18 cellular contexts compared by ENCODE assay signal in the genomic region with DNA sequence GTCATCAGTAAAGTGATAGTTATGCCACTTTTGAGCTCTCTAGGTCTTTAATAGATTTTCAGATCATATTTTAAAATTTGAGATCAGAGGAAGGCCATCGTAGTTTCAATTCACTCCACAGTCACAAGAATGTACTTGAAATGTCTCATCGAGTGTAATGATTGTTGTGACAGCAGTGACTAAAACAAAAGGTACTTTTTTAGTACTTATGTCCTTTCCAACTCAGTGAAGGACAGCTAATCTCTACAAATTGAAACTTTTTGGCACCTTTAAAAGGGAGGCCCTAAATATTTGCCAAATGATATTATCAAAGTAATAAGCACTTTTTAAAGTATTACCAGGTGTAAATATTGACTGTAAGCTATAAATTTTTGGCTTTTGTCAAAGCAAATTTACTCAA.
DNase-seq lines count a peak whose midpoint lies in the region; ATAC-seq and TF ChIP-seq lines count a peak whose summit lies in the region.
"Had no signal": no experiment of that assay in that cellular context is flagged by ENCODE, and none has a peak within 500 bp of the region (broad histone marks: within the 10 kb centered on the region; RNA-seq: fewer than 3 reads in every experiment).

No MANE protein-coding gene starts in this region.

- TF ChIP-seq EP300 in SK-N-SH (IDR thresholded peaks at IDR 0.05; ENCODE audit: borderline replicate concordance in 1 of 2, low read depth in 1 of 2, low read length in 1 of 2) = no peak

- CTCF ChIA-PET in SK-N-SH (lab: Yijun Ruan, JAX) = no interaction called here

- peaks cover 1% of the 10 kb centered on the region for H3K79me1 ChIP-seq in neuronal stem cell (ENCODE audit: low read depth, low read length)

- no peaks in the 10 kb centered on the region for H3K79me2 ChIP-seq in SK-N-SH (ENCODE audit: insufficient read depth)

- H2AFZ ChIP-seq in SK-N-SH (ENCODE audit: low read depth) (0 out of 2 replicates have a peak overlapping the region, but pooled peaks have one; percentile 1), neuronal stem cell (ENCODE audit: low read length) (peak overlapping the region; percentile 33)
- H2AFZ ChIP-seq: GM23248 had no signal

- no peak overlapping the region for H3K4me3 Mint-ChIP-seq in stimulated activated naive B cell treated with anti-CD40 and anti-IgM and Interleukin-4, amounts not matched to agents 10 μg/mL and 1 μg/mL and 100 μg/mL, for 72 hours
- H3K4me3 Mint-ChIP-seq: B cell; CD4-positive, CD25-positive, alpha-beta regulatory T cell; CD8-positive, alpha-beta T cell had no signal

- no peak overlapping the region for H3K27ac ChIP-seq in SK-N-SH (ENCODE audit: low read depth in 2 of 2, low read length in 1 of 2)
- H3K27ac ChIP-seq in left lung = no peak overlapping the region
- H3K27ac ChIP-seq in neuronal stem cell (replicated peaks; ENCODE audit: low read length) = no peak overlapping the region
- H3K27ac ChIP-seq: 22Rv1, BLaER1, C4-2B, GM23248 had no signal

- DNase-seq in SK-N-SH (no peak), left lung (no peak), neuronal stem cell (ENCODE audit: low spot score) (no peak), NCI-H345 (lab: John Stamatoyannopoulos, UW) (no peak)
- DNase-seq in stimulated activated naive B cell treated with anti-CD40 and anti-IgM and Interleukin-4, amounts not matched to agents 10 μg/mL and 1 μg/mL and 100 μg/mL, for 72 hours = no peak
- DNase-seq: Caco-2; CD4-positive, CD25-positive, alpha-beta regulatory T cell; CD8-positive, alpha-beta T cell; DMS153; DND-41; GM23248; H7; HCEC 1CT had no signal

- H3K9me3 Mint-ChIP-seq in stimulated activated naive B cell treated with anti-CD40 and anti-IgM and Interleukin-4, amounts not matched to agents 10 μg/mL and 1 μg/mL and 100 μg/mL, for 72 hours = peaks cover 1 to 3% of the 10 kb centered on the region in 2 donors

- no peaks in the 10 kb centered on the region for H3F3A ChIP-seq in SK-N-SH (replicated peaks; ENCODE audit: insufficient read depth)

- no peak overlapping the region for H2BK5ac ChIP-seq in neuronal stem cell (ENCODE audit: low read length)

- H3K23ac ChIP-seq in neuronal stem cell (ENCODE audit: low read depth, low read length, poor library complexity) = no peak overlapping the region

- WGBS in SK-N-SH (ENCODE audit: low lambda C conversion rate) = 3% methylated on average over 2 of the region's 2 CpGs
- no CpG with 5 or more reads among the region's 2 CpGs for WGBS in neuronal stem cell (ENCODE audit: extremely low coverage in 2 of 2, insufficient read length in 2 of 2, insufficient replicate concordance in 1 of 2), 2 donors

- POLR2A ChIA-PET in SK-N-SH (lab: Yijun Ruan, JAX) = no interaction called here

- ATAC-seq in SK-N-SH treated with all-trans-retinoic acid at 6 μM for 48 hours = no peak
- peak; percentile 74 for ATAC-seq in left lung
- no peak for ATAC-seq in stimulated activated naive B cell treated with anti-CD40 and anti-IgM and Interleukin-4, amounts not matched to agents 10 μg/mL and 1 μg/mL and 100 μg/mL, for 72 hours (replicated peaks)
- ATAC-seq: CD8-positive, alpha-beta T cell had no signal

- no peaks in the 10 kb centered on the region for H4K20me1 ChIP-seq in SK-N-SH (ENCODE audit: insufficient read depth)
- H4K20me1 ChIP-seq: BLaER1 had no signal

- no peaks in the 10 kb centered on the region for H3K27me3 ChIP-seq in SK-N-SH (ENCODE audit: insufficient read depth)
- no peaks in the 10 kb centered on the region for H3K27me3 ChIP-seq in left lung
- H3K27me3 ChIP-seq in neuronal stem cell (ENCODE audit: control insufficient read depth in 3 of 3, insufficient read depth in 3 of 3, low read depth in 1 of 3, low read length in 3 of 3) = no peaks in the 10 kb centered on the region
- H3K27me3 ChIP-seq: BLaER1 had no signal

- H3K4ac ChIP-seq in neuronal stem cell (ENCODE audit: low read length) = no peak overlapping the region

- no peak overlapping the region for H3K14ac ChIP-seq in neuronal stem cell (ENCODE audit: low read length)

- H3K36me3 Mint-ChIP-seq in stimulated activated naive B cell treated with anti-CD40 and anti-IgM and Interleukin-4, amounts not matched to agents 10 μg/mL and 1 μg/mL and 100 μg/mL, for 72 hours = no peaks in the 10 kb centered on the region
- H3K36me3 Mint-ChIP-seq: CD4-positive, CD25-positive, alpha-beta regulatory T cell; CD8-positive, alpha-beta T cell had no signal

- no peaks in the 10 kb centered on the region for H3K4me1 ChIP-seq in SK-N-SH (ENCODE audit: control insufficient read depth in 1 of 2, insufficient read depth in 2 of 2, low read depth in 1 of 2, low read length in 1 of 2)
- no peaks in the 10 kb centered on the region for H3K4me1 ChIP-seq in left lung
- H3K4me1 ChIP-seq in neuronal stem cell (ENCODE audit: control insufficient read depth in 2 of 2, insufficient read depth in 1 of 2, low read depth in 1 of 2, low read length in 2 of 2) = no peaks in the 10 kb centered on the region
- H3K4me1 ChIP-seq: BLaER1, Caco-2 had no signal

- H3K27me3 Mint-ChIP-seq in stimulated activated naive B cell treated with anti-CD40 and anti-IgM and Interleukin-4, amounts not matched to agents 10 μg/mL and 1 μg/mL and 100 μg/mL, for 72 hours = no peaks in the 10 kb centered on the region
- H3K27me3 Mint-ChIP-seq: B cell; CD4-positive, CD25-positive, alpha-beta regulatory T cell had no signal

- no peak for TF ChIP-seq RAD21 in SK-N-SH (IDR thresholded peaks at IDR 0.05; ENCODE audit: low read length)

- H3K9me3 ChIP-seq in SK-N-SH = peaks cover 3% of the 10 kb centered on the region; the same call in 1 of the 2 replicates
- H3K9me3 ChIP-seq in left lung = peaks cover 0 to under 1% of the 10 kb centered on the region in 2 donors
- H3K9me3 ChIP-seq in neuronal stem cell (replicated peaks in 1 of 2; ENCODE audit: control insufficient read depth in 2 of 2, insufficient read depth in 1 of 2, low read depth in 1 of 2, low read length in 2 of 2) = no peaks in the 10 kb centered on the region
- H3K9me3 ChIP-seq: BLaER1, Caco-2 had no signal

- H2BK15ac ChIP-seq in neuronal stem cell (ENCODE audit: low read length) = no peak overlapping the region

- H3K4me3 ChIP-seq in SK-N-SH (ENCODE audit: low read depth in 2 of 2, low read length in 1 of 2) = no peak overlapping the region
- no peak overlapping the region for H3K4me3 ChIP-seq in left lung
- H3K4me3 ChIP-seq in neuronal stem cell (ENCODE audit: low read length in 2 of 2) = no peak overlapping the region
- H3K4me3 ChIP-seq: BLaER1, GM23248 had no signal

- H3K4me1 Mint-ChIP-seq in stimulated activated naive B cell treated with anti-CD40 and anti-IgM and Interleukin-4, amounts not matched to agents 10 μg/mL and 1 μg/mL and 100 μg/mL, for 72 hours = no peaks in the 10 kb centered on the region
- H3K4me1 Mint-ChIP-seq: B cell; CD4-positive, CD25-positive, alpha-beta regulatory T cell had no signal

- H3K36me3 ChIP-seq in SK-N-SH (replicated peaks in 1 of 2; ENCODE audit: control insufficient read depth in 1 of 2, insufficient read depth in 2 of 2, low read length in 1 of 2) (no peaks in the 10 kb centered on the region), left lung (no peaks in the 10 kb centered on the region), neuronal stem cell (replicated peaks in 1 of 2; ENCODE audit: control insufficient read depth in 2 of 2, insufficient read depth in 2 of 2, low read length in 2 of 2) (no peaks in the 10 kb centered on the region)
- H3K36me3 ChIP-seq: BLaER1 had no signal

- H2BK120ac ChIP-seq in neuronal stem cell (ENCODE audit: low read depth, low read length) = no peak overlapping the region

- no peak overlapping the region for H2BK12ac ChIP-seq in neuronal stem cell (ENCODE audit: low read length)

- no peak overlapping the region for H3K18ac ChIP-seq in neuronal stem cell (ENCODE audit: low read length)

- intact Hi-C loops in left lung (cut with DNase I) = no loop called here

- H3K9ac ChIP-seq in SK-N-SH = no peak overlapping the region
- H3K9ac ChIP-seq in neuronal stem cell (ENCODE audit: low read depth, low read length, poor library complexity) = no peak overlapping the region
- H3K9ac ChIP-seq: BLaER1, GM23248 had no signal

- H2AK5ac ChIP-seq in neuronal stem cell (ENCODE audit: low read depth, low read length) = no peak overlapping the region

- no peak overlapping the region for H3K4me2 ChIP-seq in SK-N-SH
- H3K4me2 ChIP-seq in neuronal stem cell (ENCODE audit: insufficient read depth, low read length, poor library complexity, severe bottlenecking) = no peak overlapping the region
- H3K4me2 ChIP-seq: BLaER1 had no signal

- H3K9me2 ChIP-seq in SK-N-SH = no peaks in the 10 kb centered on the region

- no peak overlapping the region for H4K8ac ChIP-seq in neuronal stem cell (ENCODE audit: low read depth, low read length)

- H3K27ac Mint-ChIP-seq in stimulated activated naive B cell treated with anti-CD40 and anti-IgM and Interleukin-4, amounts not matched to agents 10 μg/mL and 1 μg/mL and 100 μg/mL, for 72 hours = no peak overlapping the region
- H3K27ac Mint-ChIP-seq: B cell; CD4-positive, CD25-positive, alpha-beta regulatory T cell; CD8-positive, alpha-beta T cell had no signal

- TF ChIP-seq CTCF in SK-N-SH (IDR thresholded peaks at IDR 0.05) (no peak), left lung (IDR thresholded peaks at IDR 0.05) (no peak)

- no peak overlapping the region for H4K91ac ChIP-seq in neuronal stem cell (ENCODE audit: low read depth, low read length, poor library complexity)

TF ChIP-seq in SK-N-SH, 30 proteins besides CTCF, POLR2A, EP300 and RAD21:
- no peak for TF ChIP-seq RCOR1 (IDR thresholded peaks at IDR 0.05; ENCODE audit: low read length)
- no peak for TF ChIP-seq TEAD4 (IDR thresholded peaks at IDR 0.05; ENCODE audit: borderline replicate concordance, insufficient read depth)
- no peak for TF ChIP-seq SIN3A (IDR thresholded peaks at IDR 0.05; ENCODE audit: borderline replicate concordance, low read depth, low read length)
- TF ChIP-seq EZH2phosphoT487 (IDR thresholded peaks at IDR 0.05; ENCODE audit: borderline replicate concordance, low read depth) = no peak
TF ChIP-seq in SK-N-SH: peak in this region for 0.

TF ChIP-seq in SK-N-SH treated with all-trans-retinoic acid at 6 μM for 48 hours, 23 proteins besides CTCF, POLR2A, EP300 and RAD21 (continues in another document):
- TF ChIP-seq BACH2 (CRISPR knock-in tag; IDR thresholded peaks at IDR 0.05; ENCODE audit: borderline replicate concordance) = no peak
- TF ChIP-seq, protein P1, sequence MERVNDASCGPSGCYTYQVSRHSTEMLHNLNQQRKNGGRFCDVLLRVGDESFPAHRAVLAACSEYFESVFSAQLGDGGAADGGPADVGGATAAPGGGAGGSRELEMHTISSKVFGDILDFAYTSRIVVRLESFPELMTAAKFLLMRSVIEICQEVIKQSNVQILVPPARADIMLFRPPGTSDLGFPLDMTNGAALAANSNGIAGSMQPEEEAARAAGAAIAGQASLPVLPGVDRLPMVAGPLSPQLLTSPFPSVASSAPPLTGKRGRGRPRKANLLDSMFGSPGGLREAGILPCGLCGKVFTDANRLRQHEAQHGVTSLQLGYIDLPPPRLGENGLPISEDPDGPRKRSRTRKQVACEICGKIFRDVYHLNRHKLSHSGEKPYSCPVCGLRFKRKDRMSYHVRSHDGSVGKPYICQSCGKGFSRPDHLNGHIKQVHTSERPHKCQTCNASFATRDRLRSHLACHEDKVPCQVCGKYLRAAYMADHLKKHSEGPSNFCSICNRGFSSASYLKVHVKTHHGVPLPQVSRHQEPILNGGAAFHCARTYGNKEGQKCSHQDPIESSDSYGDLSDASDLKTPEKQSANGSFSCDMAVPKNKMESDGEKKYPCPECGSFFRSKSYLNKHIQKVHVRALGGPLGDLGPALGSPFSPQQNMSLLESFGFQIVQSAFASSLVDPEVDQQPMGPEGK (CRISPR knock-in tag; IDR thresholded peaks at IDR 0.05; ENCODE audit: borderline replicate concordance) = no peak
